In genomic region chr17:60601443-60602384, GRCh38 we compare ENCODE assay signal across 8 cellular contexts. TPM values are rescaled to one million over a fixed set of nuclear protein-coding genes. Genes with fewer than 3 reads are reported as not detected.
DNase-seq lines count a peak whose midpoint lies in the region; ATAC-seq and TF ChIP-seq lines count a peak whose summit lies in the region.

No MANE protein-coding gene starts in this region.

- no peaks in the 10 kb centered on the region for H3K9me3 ChIP-seq in naive thymus-derived CD4-positive, alpha-beta T cell (ENCODE audit: control insufficient read depth in 2 of 3, low read length in 3 of 3)
- H3K9me3 ChIP-seq in thyroid gland = no peaks in the 10 kb centered on the region

- H3K27ac ChIP-seq in C4-2B (peak overlapping the region; percentile 92; the same call in 1 of the 2 replicates), HL-60 (replicated peaks) (peak overlapping the region; percentile 6; the same call in 1 of the 2 replicates), thyroid gland (peak overlapping the region in 2 of 3 donors; percentile 94 to 99)
- peak overlapping the region; percentile 88 for H3K27ac ChIP-seq in naive thymus-derived CD4-positive, alpha-beta T cell (ENCODE audit: low read depth, low read length)

- WGBS in thyroid gland, 2 donors = 0 to 1% methylated on average over 14 of the region's 14 CpGs

- TF ChIP-seq POLR2A in thyroid gland (IDR thresholded peaks at IDR 0.05) = peak in 1 of 2 donors; percentile 10

- H3K27me3 Mint-ChIP-seq in activated T-cell treated with anti-CD3 and anti-CD28 coated beads, Interleukin-2, amount 50 U/mL, for 24 hours = no peaks in the 10 kb centered on the region
- H3K27me3 Mint-ChIP-seq in naive thymus-derived CD4-positive, alpha-beta T cell = no peaks in the 10 kb centered on the region

- CTCF ChIA-PET in naive thymus-derived CD4-positive, alpha-beta T cell (lab: Charles Lee) = interaction anchor here (0.6 to 0.8 kb wide), 2 partner anchors 23 to 269 kb away, joined by 3 read pairs; no protein-coding TSS in a partner anchor

- H3K27ac Mint-ChIP-seq in activated T-cell treated with anti-CD3 and anti-CD28 coated beads, Interleukin-2, amount 50 U/mL, for 24 hours = peak overlapping the region; percentile 89
- peak overlapping the region; percentile 60 to 95 (median 88) for H3K27ac Mint-ChIP-seq in naive thymus-derived CD4-positive, alpha-beta T cell

- H3K9me3 Mint-ChIP-seq in activated T-cell treated with anti-CD3 and anti-CD28 coated beads, Interleukin-2, amount 50 U/mL, for 24 hours = no peaks in the 10 kb centered on the region
- H3K9me3 Mint-ChIP-seq in naive thymus-derived CD4-positive, alpha-beta T cell = peaks cover 0 to 1% (median 0%) of the 10 kb centered on the region in 11 donors

- H3K4me3 ChIP-seq in HL-60 (replicated peaks; ENCODE audit: insufficient read depth, low read length) (peak overlapping the region; percentile 92), thyroid gland (replicated peaks in 1 of 3) (peak overlapping the region; percentile 20 to 92 (median 56))
- H3K4me3 ChIP-seq in naive thymus-derived CD4-positive, alpha-beta T cell (ENCODE audit: low read length) = peak overlapping the region; percentile 70

- peak overlapping the region; percentile 93 for H3K4me3 Mint-ChIP-seq in activated T-cell treated with anti-CD3 and anti-CD28 coated beads, Interleukin-2, amount 50 U/mL, for 24 hours
- H3K4me3 Mint-ChIP-seq in naive thymus-derived CD4-positive, alpha-beta T cell = peak overlapping the region; percentile 93 to 99 (median 96)

- peak; percentile 45 to 50 for DNase-seq in HL-60 (ENCODE audit: low read depth in 1 of 2, low spot score in 1 of 2)
- DNase-seq in NCI-H748 (lab: John Stamatoyannopoulos, UW; ENCODE audit: unreplicated experiment) = peak; percentile 90
- DNase-seq in activated T-cell treated with anti-CD3 and anti-CD28 coated beads, Interleukin-2, amount 50 U/mL, for 24 hours = peak; percentile 39
- DNase-seq in fibroblast of peridontal ligament (ENCODE audit: extremely low read depth) = peak; percentile 91
- DNase-seq in naive thymus-derived CD4-positive, alpha-beta T cell = peak in 8 of 9 donors; percentile 20 to 50 (median 46)
- peak; percentile 30 to 35 for DNase-seq in thyroid gland

- intact Hi-C loops in naive thymus-derived CD4-positive, alpha-beta T cell (cut with micrococcal nuclease) = loop anchor here (1.0 to 10.0 kb wide), 5 partner anchors 24 to 1494 kb away; partner anchors contain the start of genes TRIM37 (in 2 of the 2) and CLTC (in 1 of the 2)
- intact Hi-C loops in thyroid gland (cut with DNase I) = no loop called here

- TF ChIP-seq CTCF in C4-2B (conservative IDR thresholded peaks at IDR 0.05) (peak; percentile 73), HL-60 (IDR thresholded peaks at IDR 0.05; ENCODE audit: insufficient read depth, low read length) (no peak), thyroid gland (IDR thresholded peaks at IDR 0.05) (no peak)

- H3K27me3 ChIP-seq in HL-60 (ENCODE audit: insufficient read depth, poor library complexity, severe bottlenecking) = no peaks in the 10 kb centered on the region
- no peaks in the 10 kb centered on the region for H3K27me3 ChIP-seq in naive thymus-derived CD4-positive, alpha-beta T cell (ENCODE audit: control insufficient read depth in 2 of 2, insufficient read depth in 2 of 2, low read length in 2 of 2)
- H3K27me3 ChIP-seq in thyroid gland = no peaks in the 10 kb centered on the region

- peaks cover 0 to 13% of the 10 kb centered on the region in 2 donors for H3K4me1 ChIP-seq in naive thymus-derived CD4-positive, alpha-beta T cell (ENCODE audit: control insufficient read depth in 2 of 2, insufficient read depth in 2 of 2, low read length in 2 of 2)
- peaks cover 12 to 13% of the 10 kb centered on the region in 2 donors for H3K4me1 ChIP-seq in thyroid gland

- peaks cover 54% of the 10 kb centered on the region for H3K4me1 Mint-ChIP-seq in activated T-cell treated with anti-CD3 and anti-CD28 coated beads, Interleukin-2, amount 50 U/mL, for 24 hours (ENCODE audit: low read depth)
- H3K4me1 Mint-ChIP-seq in naive thymus-derived CD4-positive, alpha-beta T cell = peaks cover 34 to 71% (median 57%) of the 10 kb centered on the region in 7 donors

- peaks cover 29% of the 10 kb centered on the region for H3K36me3 Mint-ChIP-seq in activated T-cell treated with anti-CD3 and anti-CD28 coated beads, Interleukin-2, amount 50 U/mL, for 24 hours (ENCODE audit: low read depth)
- peaks cover 0 to 3% (median 0%) of the 10 kb centered on the region in 5 donors for H3K36me3 Mint-ChIP-seq in naive thymus-derived CD4-positive, alpha-beta T cell

- no peak for ATAC-seq in naive thymus-derived CD4-positive, alpha-beta T cell
- ATAC-seq in GM19467 (IDR thresholded peaks at IDR 0.05; ENCODE audit: unreplicated experiment) = no peak

- peaks cover 0 to 8% (median 0%) of the 10 kb centered on the region in 3 experiments for H3K36me3 ChIP-seq in naive thymus-derived CD4-positive, alpha-beta T cell (ENCODE audit: control insufficient read depth in 2 of 3, insufficient read depth in 3 of 3, low read length in 3 of 3)
- H3K36me3 ChIP-seq in thyroid gland = no peaks in the 10 kb centered on the region

- POLR2A ChIA-PET in naive thymus-derived CD4-positive, alpha-beta T cell (lab: Charles Lee) = interaction anchor here (0.7 to 1.3 kb wide), 3 partner anchors 75 to 1036 kb away, joined by 3 to 4 read pairs (median 3); partner anchors contain the start of genes APPBP2 and BCAS3

RNA-seq across cellular contexts. Expression of gene PPM1D, which starts 1.7 kb away (rescaled TPM):
- total RNA-seq in naive thymus-derived CD4-positive, alpha-beta T cell = 10 to 100 TPM; 13.5 to 18.8 (median 17.7) TPM
- polyA plus RNA-seq in naive thymus-derived CD4-positive, alpha-beta T cell = 10 to 100 TPM in 1 of 2 donors, 1 to 10 TPM in 1; 8.6 to 14.2 TPM
- 10 to 100 TPM; 11.3 to 19.5 (median 15.2) TPM for total RNA-seq in thyroid gland

Comparison
In these comparisons a context has a peak if more than half of its experiments do, and no peak if none do; other contexts are left out.
1. H3K27ac ChIP-seq: peak in every context shown above with its lines; median percentile 96 in thyroid gland; 92 in C4-2B; 88 in naive thymus-derived CD4-positive, alpha-beta T cell; 6 in HL-60.
2. DNase-seq: peak in every context shown above with its lines; median percentile 91 in fibroblast of peridontal ligament; 90 in NCI-H748; 48 in HL-60; 46 in naive thymus-derived CD4-positive, alpha-beta T cell; 39 in activated T-cell treated with anti-CD3 and anti-CD28 coated beads, Interleukin-2, amount 50 U/mL, for 24 hours; 32 in thyroid gland.